8 cellular contexts compared by ENCODE assay signal in genomic region chr2:55010149-55010591, GRCh38. TPM values are rescaled to one million over a fixed set of nuclear protein-coding genes. Genes with fewer than 3 reads are reported as not detected.
A peak's percentile ranks its signal among the peaks of the same experiment; 100 is the strongest.
DNase-seq lines count a peak whose midpoint lies in the region; ATAC-seq, FAIRE-seq and TF ChIP-seq lines count a peak whose summit lies in the region.

No MANE protein-coding gene starts in this region.

- peak; percentile 22 to 58 (median 32) for DNase-seq in CD4-positive, alpha-beta T cell
- DNase-seq in SK-N-MC (ENCODE audit: low read depth, low spot score) (no peak), GM12878 (ENCODE audit: low read depth, low spot score) (peak; percentile 60), kidney (peak; percentile 59), DMS153 (lab: John Stamatoyannopoulos, UW) (no peak)
- peak; percentile 16 for DNase-seq in stimulated activated CD4-positive, alpha-beta T cell treated with anti-CD3 and anti-CD28 coated beads, Interleukin-2, amount 100 ng/mL, for 4 hours (ENCODE audit: low read depth)

- H3K9me3 Mint-ChIP-seq in CD4-positive, alpha-beta T cell: no peaks in the 10 kb centered on the region

- H3K36me3 Mint-ChIP-seq in CD4-positive, alpha-beta T cell (ENCODE audit: low read depth): peaks cover 5% of the 10 kb centered on the region

- peak overlapping the region; percentile 36 for H2AFZ ChIP-seq in GM12878 (ENCODE audit: control insufficient read depth, low read depth, low read length)

- POLR2A ChIA-PET in CD4-positive, alpha-beta T cell (lab: Charles Lee): interaction anchor here (0.8 to 1.7 kb wide), 5 partner anchors 8 to 124 kb away, joined by 3 to 13 read pairs (median 4); partner anchors contain the start of gene RTN4
- POLR2A ChIA-PET in GM12878 (lab: Charles Lee): interaction anchor here (0.6 to 1.9 kb wide), 5 partner anchors 11 to 521 kb away, joined by 3 to 9 read pairs (median 4); partner anchors contain the start of gene RTN4

- H3K27me3 ChIP-seq in CD4-positive, alpha-beta T cell (ENCODE audit: control insufficient read depth, insufficient read depth, low read length): no peaks in the 10 kb centered on the region
- no peaks in the 10 kb centered on the region for H3K27me3 ChIP-seq in GM12878 (replicated peaks in 1 of 2; ENCODE audit: control insufficient read depth in 2 of 2, insufficient read depth in 2 of 2, low read length in 1 of 2)

- peak; percentile 53; the same call in 1 of the 2 replicates for TF ChIP-seq POLR2A in GM12878 (IDR thresholded peaks at IDR 0.05; ENCODE audit: low read depth, low read length)

- CTCF ChIA-PET in CD4-positive, alpha-beta T cell (lab: Charles Lee): interaction anchor here (1.4 to 5.9 kb wide), 2 partner anchors 39 to 158 kb away, joined by 5 to 24 read pairs; partner anchors contain the start of gene RTN4
- CTCF ChIA-PET in GM12878 (lab: Yijun Ruan, JAX): interaction anchor here (1.1 to 14.8 kb wide), 10 partner anchors 11 to 171 kb away, joined by 3 to 342 read pairs (median 6); no protein-coding TSS in a partner anchor

- in situ Hi-C loops in GM12878 (cut with MboI): no loop called here

- H3K4me1 Mint-ChIP-seq in CD4-positive, alpha-beta T cell (ENCODE audit: low read depth): peaks cover 76% of the 10 kb centered on the region

- RAD21 ChIA-PET in GM12878 (lab: Charles Lee; ENCODE audit: unreplicated experiment): interaction anchor here (0.7 to 5.9 kb wide), 13 partner anchors 9 to 165 kb away, joined by 3 to 49 read pairs (median 5); partner anchors contain the start of gene RTN4

- peak overlapping the region; percentile 25 for H3K27ac ChIP-seq in CD4-positive, alpha-beta T cell (ENCODE audit: low read depth, low read length)
- H3K27ac ChIP-seq in SK-N-MC (peak overlapping the region; percentile 72; the same call in 1 of the 2 replicates), GM12878 (ENCODE audit: control insufficient read depth, insufficient read depth) (peak overlapping the region; percentile 45), kidney (ENCODE audit: low read depth in 2 of 2, low read length in 2 of 2) (peak overlapping the region; percentile 53 to 80)

- H3K9me3 ChIP-seq in CD4-positive, alpha-beta T cell (ENCODE audit: control insufficient read depth, low read length): no peaks in the 10 kb centered on the region
- H3K9me3 ChIP-seq in SK-N-MC (ENCODE audit: low read depth, low read length): no peaks in the 10 kb centered on the region
- no peaks in the 10 kb centered on the region; the same call in 2 of the 3 replicates for H3K9me3 ChIP-seq in GM12878 (replicated peaks; ENCODE audit: control insufficient read depth, insufficient read depth, low read length)
- H3K9me3 ChIP-seq in kidney (ENCODE audit: control insufficient read depth in 1 of 2, low read length in 2 of 2): no peaks in the 10 kb centered on the region

- peaks cover 15% of the 10 kb centered on the region; the same call in 1 of the 2 replicates for H3K4me1 ChIP-seq in GM12878 (ENCODE audit: control insufficient read depth, insufficient read depth, low read length)
- H3K4me1 ChIP-seq in kidney (ENCODE audit: control insufficient read depth in 1 of 2, insufficient read depth in 1 of 2, low read depth in 1 of 2, low read length in 2 of 2): peaks cover 0 to 41% of the 10 kb centered on the region in 2 donors

- intact Hi-C loops in CD4-positive, alpha-beta T cell (cut with DNase I, micrococcal nuclease): loop anchor here (5.0 to 10.0 kb wide), 6 partner anchors 33 to 895 kb away; partner anchors contain the start of gene ACYP2 (in 1 of the 2)
- intact Hi-C loops in GM12878 (cut with micrococcal nuclease; ENCODE audit: unreplicated experiment) (loop anchor here (5.0 kb wide), 1 partner anchor 248 kb away; no protein-coding TSS in a partner anchor), kidney (cut with DNase I) (loop anchor here (10.0 kb wide), 1 partner anchor 155 kb away; no protein-coding TSS in a partner anchor)

- SMC1A ChIA-PET in GM12878 (lab: Charles Lee; ENCODE audit: uncharacterized antibody, unreplicated experiment): interaction anchor here (0.6 to 12.9 kb wide), 21 partner anchors 9 to 537 kb away, joined by 3 to 260 read pairs (median 4); partner anchors contain the start of gene RTN4

- no TSS peak for BruUV-seq in GM12878 (replicated peaks; lab: Mats Ljungman, UMichigan)

- no peak for TF ChIP-seq CTCF in CD4-positive, alpha-beta T cell (IDR thresholded peaks at IDR 0.05)
- no peak for TF ChIP-seq CTCF in GM12878 (IDR thresholded peaks at IDR 0.05 in 2 of 3, conservative IDR thresholded peaks at IDR 0.05 in 1 of 3; ENCODE audit: control insufficient read depth in 2 of 3, extremely low read depth in 1 of 3, insufficient read depth in 1 of 3, low read depth in 3 of 3, low read length in 3 of 3)
- no peak for TF ChIP-seq CTCF in kidney (IDR thresholded peaks at IDR 0.05; ENCODE audit: borderline replicate concordance, extremely low read depth, insufficient read depth)

- FAIRE-seq in GM12878 (lab: Jason Lieb, UNC) (peak; percentile 61), kidney (lab: Jason Lieb, UNC) (no peak)

- WGBS in GM12878 (ENCODE audit: insufficient coverage, insufficient replicate concordance, low lambda C conversion rate, missing lambda C conversion rate): 45% methylated on average over 5 of the region's 5 CpGs

- no peaks in the 10 kb centered on the region for H3K27me3 Mint-ChIP-seq in CD4-positive, alpha-beta T cell

- no peak for TF ChIP-seq EP300 in GM12878 (IDR thresholded peaks at IDR 0.05; ENCODE audit: borderline replicate concordance in 1 of 2, control insufficient read depth in 1 of 2, low read depth in 2 of 2, low read length in 2 of 2)

- H3K4me2 ChIP-seq in GM12878 (ENCODE audit: control insufficient read depth, insufficient read depth): peak overlapping the region; percentile 90

- peak overlapping the region; percentile 92 for H3K4me3 Mint-ChIP-seq in CD4-positive, alpha-beta T cell

- H3K27ac Mint-ChIP-seq in CD4-positive, alpha-beta T cell: peak overlapping the region; percentile 87

- TF ChIP-seq RAD21 in GM12878 (IDR thresholded peaks at IDR 0.05; ENCODE audit: insufficient read depth, low read depth, low read length): no peak

- peak overlapping the region; percentile 51 for H3K9ac ChIP-seq in SK-N-MC (ENCODE audit: insufficient read length)
- H3K9ac ChIP-seq in GM12878 (ENCODE audit: control insufficient read depth, insufficient read depth, low read length): no peak overlapping the region
- H3K9ac ChIP-seq in kidney (ENCODE audit: low read length in 2 of 2): peak overlapping the region; percentile 11 to 74

- H3K36me3 ChIP-seq in SK-N-MC (ENCODE audit: insufficient read depth, low read length) (no peaks in the 10 kb centered on the region), GM12878 (ENCODE audit: control insufficient read depth in 2 of 2, insufficient read depth in 2 of 2, low read length in 1 of 2) (no peaks in the 10 kb centered on the region), kidney (ENCODE audit: control insufficient read depth in 1 of 2, insufficient read depth in 2 of 2, low read length in 2 of 2) (no peaks in the 10 kb centered on the region)

- ATAC-seq in CD4-positive, alpha-beta T cell (ENCODE audit: poor library complexity): peak; percentile 94
- ATAC-seq in GM19351 (IDR thresholded peaks at IDR 0.05; ENCODE audit: unreplicated experiment) (peak; percentile 96), HG03378 (IDR thresholded peaks at IDR 0.05; ENCODE audit: unreplicated experiment) (peak; percentile 83), GM12878 (peak; percentile 93)

- H4K20me1 ChIP-seq in GM12878 (ENCODE audit: control insufficient read depth, insufficient read depth): no peaks in the 10 kb centered on the region

- peaks cover 69% of the 10 kb centered on the region for H3K79me2 ChIP-seq in GM12878 (ENCODE audit: control insufficient read depth, insufficient read depth, low read length)

- H3K4me3 ChIP-seq in SK-N-MC (peak overlapping the region; percentile 66), GM12878 (peak overlapping the region; percentile 57), kidney (ENCODE audit: low read length in 2 of 2) (peak overlapping the region; percentile 82 to 88)

TF ChIP-seq in GM12878, 131 proteins besides CTCF, POLR2A, EP300 and RAD21 (continues in another document):
- no peak for TF ChIP-seq ZNF384 (IDR thresholded peaks at IDR 0.05; ENCODE audit: borderline replicate concordance, low read depth, low read length)
- TF ChIP-seq CHD1 (IDR thresholded peaks at IDR 0.05; ENCODE audit: low read depth, low read length): no peak
- TF ChIP-seq TCF12 (IDR thresholded peaks at IDR 0.05; ENCODE audit: low read depth, low read length): no peak
- no peak for TF ChIP-seq ZZZ3 (IDR thresholded peaks at IDR 0.05; ENCODE audit: control insufficient read depth, insufficient read length, low read depth)
- TF ChIP-seq SPI1 (IDR thresholded peaks at IDR 0.05; ENCODE audit: borderline replicate concordance, insufficient read depth, low read depth, low read length): 0 out of 2 replicates have a peak, but pooled peaks have one; percentile 20
- no peak for TF ChIP-seq FOXK2 (IDR thresholded peaks at IDR 0.05)
- no peak for TF ChIP-seq BRCA1 (IDR thresholded peaks at IDR 0.05; ENCODE audit: low read depth, low read length)
- no peak for TF ChIP-seq GATAD2B (conservative IDR thresholded peaks at IDR 0.05; ENCODE audit: low read depth)
- TF ChIP-seq ZNF207 (IDR thresholded peaks at IDR 0.05; ENCODE audit: borderline replicate concordance): 0 out of 2 replicates have a peak, but pooled peaks have one; percentile 36

RNA-seq across cellular contexts. Expression of gene RTN4, which starts 40.1 kb away (rescaled TPM):
- total RNA-seq in CD4-positive, alpha-beta T cell: 10 to 100 TPM; 84.9 to 85.7 TPM
- 114 and 117 TPM in 2 replicates for total RNA-seq in GM12878 (2013; cell fraction: nucleolus; rRNA removed)
- total RNA-seq in GM12878 (2014; rRNA removed) (55.5 and 56.0 TPM in 2 replicates), GM12878 (2014; rRNA removed; fragmentation: Illumina TruSeq; extraction: Trizol) (65.5 and 69.7 TPM in 2 replicates), GM12878 (2021) (133 TPM in 2 replicates), kidney (296 TPM)
- 56.1 TPM for polyA plus RNA-seq in GM12878 (2011; ENCODE audit: low read depth)
- polyA plus RNA-seq in GM12878 (2011; rRNA removed) (94.3 and 135 TPM in 2 replicates), GM12878 (2014; fragmentation: Illumina TruSeq; extraction: Trizol) (130 and 166 TPM in 2 replicates), GM12878 (2014; fragmentation: Nextera tagmentation; extraction: Ambion mirVana) (100 to 1,000 TPM in 1 of 2 experiments, 10 to 100 TPM in 1; 68.0 to 112 TPM), GM12878 (2014; rRNA removed) (71.2 and 72.6 TPM in 2 replicates), GM12878 (2016; fragmentation: Nextera tagmentation; extraction: Ambion mirVana) (10 to 100 TPM; 78.4 to 88.1 TPM), kidney (ENCODE audit: insufficient read depth, low read depth, low replicate concordance) (329 TPM)
- polyA plus RNA-seq in GM12878 (2011; cell fraction: cytosol; rRNA removed): 31.6 and 46.1 TPM in 2 replicates
- 43.0 and 55.6 TPM in 2 replicates for polyA plus RNA-seq in GM12878 (2011; cell fraction: nucleus; rRNA removed)
- 94.6 and 95.7 TPM in 2 replicates for polyA plus RNA-seq in GM12878 (2012)
- 50.2 and 64.6 TPM in 2 replicates for polyA minus RNA-seq in GM12878 (2011; rRNA and poly(A)+ RNA removed)
- 23.1 and 32.0 TPM in 2 replicates for polyA minus RNA-seq in GM12878 (2011; cell fraction: cytosol; rRNA and poly(A)+ RNA removed)
- polyA minus RNA-seq in GM12878 (2011; cell fraction: nucleus; rRNA and poly(A)+ RNA removed): 25.6 and 43.1 TPM in 2 replicates

Comparison
In these comparisons a context has a peak if more than half of its experiments do, and no peak if none do; other contexts are left out.
1. DNase-seq: peak in CD4-positive, alpha-beta T cell (10 of 10), GM12878 (single experiment), kidney (single experiment) and stimulated activated CD4-positive, alpha-beta T cell treated with anti-CD3 and anti-CD28 coated beads, Interleukin-2, amount 100 ng/mL, for 4 hours (single experiment); none in SK-N-MC (single experiment) and DMS153 (single experiment).
2. Peak in every context shown above with its lines, with median percentiles within 50 percentile points of each other: ATAC-seq, H3K27ac ChIP-seq and H3K4me3 ChIP-seq.